14 cellular contexts compared by ENCODE assay signal in genomic region chr1:189962171-189962570, GRCh38.
DNase-seq lines count a peak whose midpoint lies in the region; ATAC-seq, FAIRE-seq and TF ChIP-seq lines count a peak whose summit lies in the region.
"Had no signal": no experiment of that assay in that cellular context is flagged by ENCODE, and none has a peak within 500 bp of the region (broad histone marks: within the 10 kb centered on the region; RNA-seq: fewer than 3 reads in every experiment).

No MANE protein-coding gene starts in this region.

- H3K27me3 Mint-ChIP-seq in Caco-2 (ENCODE audit: insufficient read depth, unreplicated experiment) = no peaks in the 10 kb centered on the region
- H3K27me3 Mint-ChIP-seq: activated naive CD8-positive, alpha-beta T cell treated with anti-CD3 and anti-CD28 coated beads, Interleukin-2, amount 50 U/mL, for 24 hours; CD4-positive, alpha-beta T cell; naive thymus-derived CD8-positive, alpha-beta T cell; stimulated activated naive CD8-positive, alpha-beta T cell treated with anti-CD3 and anti-CD28 coated beads, Interleukin-15, amount 100 ng/mL, for 72 hours had no signal

- intact Hi-C loops in Caco-2 (cut with micrococcal nuclease; ENCODE audit: unreplicated experiment) = loop anchor here (5.0 kb wide), 1 partner anchor 255 kb away; no protein-coding TSS in a partner anchor

- CTCF ChIA-PET in Caco-2 (lab: Charles Lee) = no interaction called here

- peak; percentile 91 for FAIRE-seq in D721Med (lab: Jason Lieb, UNC)
- FAIRE-seq: keratinocyte had no signal

- no peaks in the 10 kb centered on the region for H3K9me3 Mint-ChIP-seq in Caco-2 (ENCODE audit: unreplicated experiment)

- no peaks in the 10 kb centered on the region for H3K36me3 Mint-ChIP-seq in Caco-2 (ENCODE audit: insufficient read depth, unreplicated experiment)

- H3K9me3 ChIP-seq in MG63 (no peaks in the 10 kb centered on the region), Caco-2 (no peaks in the 10 kb centered on the region)

- DNase-seq in D721Med (ENCODE audit: insufficient read length, low spot score) (no peak), MG63 (peak; percentile 64), epithelial cell of esophagus (ENCODE audit: low read depth) (peak; percentile 68), myocyte (ENCODE audit: low read depth) (peak; percentile 13), CD1c-positive myeloid dendritic cell (ENCODE audit: extremely low spot score) (no peak), amygdala (lab: John Stamatoyannopoulos, UW) (no peak), Caco-2 (no peak)
- DNase-seq: activated naive CD8-positive, alpha-beta T cell treated with anti-CD3 and anti-CD28 coated beads, Interleukin-2, amount 50 U/mL, for 24 hours; CD4-positive, alpha-beta T cell; GOT3; naive thymus-derived CD8-positive, alpha-beta T cell; stimulated activated naive CD8-positive, alpha-beta T cell treated with anti-CD3 and anti-CD28 coated beads, Interleukin-15, amount 100 ng/mL, for 72 hours had no signal

- H3K4me3 ChIP-seq in MG63 (no peak overlapping the region), epithelial cell of esophagus (ENCODE audit: low read length) (no peak overlapping the region), Caco-2 (ENCODE audit: low read depth, low read length) (no peak overlapping the region)

- ATAC-seq in GM21390 (IDR thresholded peaks at IDR 0.05; ENCODE audit: unreplicated experiment) = no peak
- ATAC-seq: activated naive CD8-positive, alpha-beta T cell treated with anti-CD3 and anti-CD28 coated beads, Interleukin-2, amount 50 U/mL, for 24 hours; naive thymus-derived CD8-positive, alpha-beta T cell; stimulated activated naive CD8-positive, alpha-beta T cell treated with anti-CD3 and anti-CD28 coated beads, Interleukin-15, amount 100 ng/mL, for 72 hours had no signal

- POLR2A ChIA-PET in Caco-2 (lab: Charles Lee) = no interaction called here

- no peaks in the 10 kb centered on the region for H3K4me1 ChIP-seq in Caco-2

- no peak overlapping the region for H3K4me3 Mint-ChIP-seq in Caco-2 (ENCODE audit: unreplicated experiment)
- H3K4me3 Mint-ChIP-seq: activated naive CD8-positive, alpha-beta T cell treated with anti-CD3 and anti-CD28 coated beads, Interleukin-2, amount 50 U/mL, for 24 hours; CD4-positive, alpha-beta T cell; naive thymus-derived CD8-positive, alpha-beta T cell; stimulated activated naive CD8-positive, alpha-beta T cell treated with anti-CD3 and anti-CD28 coated beads, Interleukin-15, amount 100 ng/mL, for 72 hours had no signal

- no peaks in the 10 kb centered on the region for H3K36me3 ChIP-seq in MG63
- H3K36me3 ChIP-seq in Caco-2 (ENCODE audit: control insufficient read depth, insufficient read depth, low read length) = no peaks in the 10 kb centered on the region

- no peak for TF ChIP-seq CTCF in D721Med (IDR thresholded peaks at IDR 0.05; ENCODE audit: insufficient read depth, missing control alignments)
- TF ChIP-seq CTCF in epithelial cell of esophagus (IDR thresholded peaks at IDR 0.05; ENCODE audit: insufficient read depth, low read depth, low read length, missing control alignments) = no peak
- TF ChIP-seq CTCF in Caco-2 (IDR thresholded peaks at IDR 0.05; ENCODE audit: insufficient read depth in 1 of 2, low read depth in 1 of 2, low read length in 1 of 2, severe bottlenecking in 1 of 2, unreplicated experiment in 1 of 2) = no peak

- H3K27me3 ChIP-seq in MG63 (no peaks in the 10 kb centered on the region), Caco-2 (replicated peaks; ENCODE audit: control insufficient read depth, insufficient read depth, low read length) (no peaks in the 10 kb centered on the region)

- H3K27ac Mint-ChIP-seq in Caco-2 (ENCODE audit: unreplicated experiment) = no peak overlapping the region
- H3K27ac Mint-ChIP-seq: activated naive CD8-positive, alpha-beta T cell treated with anti-CD3 and anti-CD28 coated beads, Interleukin-2, amount 50 U/mL, for 24 hours; CD4-positive, alpha-beta T cell; naive thymus-derived CD8-positive, alpha-beta T cell; stimulated activated naive CD8-positive, alpha-beta T cell treated with anti-CD3 and anti-CD28 coated beads, Interleukin-15, amount 100 ng/mL, for 72 hours had no signal

- BruUV-seq in Caco-2 (replicated peaks; lab: Mats Ljungman, UMichigan) = no TSS peak

- no peaks in the 10 kb centered on the region for H3K4me1 Mint-ChIP-seq in Caco-2 (ENCODE audit: low read depth, unreplicated experiment)
- H3K4me1 Mint-ChIP-seq: activated naive CD8-positive, alpha-beta T cell treated with anti-CD3 and anti-CD28 coated beads, Interleukin-2, amount 50 U/mL, for 24 hours; naive thymus-derived CD8-positive, alpha-beta T cell; stimulated activated naive CD8-positive, alpha-beta T cell treated with anti-CD3 and anti-CD28 coated beads, Interleukin-15, amount 100 ng/mL, for 72 hours had no signal

Comparison
In these comparisons a context has a peak if more than half of its experiments do, and no peak if none do; other contexts are left out.
1. DNase-seq: peak in MG63 (single experiment), epithelial cell of esophagus (single experiment) and myocyte (single experiment); none in D721Med (single experiment), CD1c-positive myeloid dendritic cell (single experiment), amygdala (0 of 56) and Caco-2 (0 of 2).